In genomic region chr5:108974594-108974993, GRCh38 we compare ENCODE assay signal across 26 cellular contexts.
"Had no signal": no experiment of that assay in that cellular context is flagged by ENCODE, and none has a peak within 500 bp of the region (broad histone marks: within the 10 kb centered on the region; RNA-seq: fewer than 3 reads in every experiment).

No MANE protein-coding gene starts in this region.

- FAIRE-seq: colon, endometrium, endothelial cell of umbilical vein, frontal cortex had no signal

- DNase-seq: cerebellar nuclear complex; cortex of kidney; dermis blood vessel endothelial cell; dorsolateral prefrontal cortex; effector CD4-positive, alpha-beta T cell; effector CD8-positive, alpha-beta T cell; effector memory CD4-positive, alpha-beta T cell; effector memory CD8-positive, alpha-beta T cell; endodermal cell; erythroblast; esophagus squamous epithelium; foreskin fibroblast; foreskin keratinocyte; foreskin melanocyte; gastrocnemius medialis; glutamatergic neuron; head of caudate nucleus had no signal

- H3K4me1 ChIP-seq: esophagus muscularis mucosa, esophagus squamous epithelium, foreskin keratinocyte, gastrocnemius medialis had no signal

- H3K4me3 ChIP-seq: coronary artery, dorsolateral prefrontal cortex, esophagus muscularis mucosa, esophagus squamous epithelium, gastrocnemius medialis, gastroesophageal sphincter had no signal

- H3K9me3 ChIP-seq: esophagus muscularis mucosa, esophagus squamous epithelium, gastrocnemius medialis, gastroesophageal sphincter had no signal

- H3K27me3 ChIP-seq: dorsolateral prefrontal cortex, esophagus muscularis mucosa, esophagus squamous epithelium, foreskin keratinocyte, gastrocnemius medialis, gastroesophageal sphincter had no signal

- H3K27ac ChIP-seq: coronary artery, dorsolateral prefrontal cortex, epithelial cell of prostate, esophagus muscularis mucosa, esophagus squamous epithelium, foreskin keratinocyte, gastrocnemius medialis, gastroesophageal sphincter had no signal

- ATAC-seq: effector memory CD8-positive, alpha-beta T cell; esophagus mucosa; foreskin keratinocyte; gastrocnemius medialis; gastroesophageal sphincter had no signal

- H3K36me3 ChIP-seq: gastrocnemius medialis had no signal
